In genomic region chr11:127624455-127624854, GRCh38 we compare ENCODE assay signal across 1 cellular context.
TF ChIP-seq lines count a peak whose summit lies in the region.

No MANE protein-coding gene starts in this region.

TF ChIP-seq in IMR-90, 13 proteins besides CTCF, POLR2A, EP300 and RAD21 (continued from another document):
- TF ChIP-seq ELK1 (IDR thresholded peaks at IDR 0.05; ENCODE audit: borderline replicate concordance, low read depth, low read length) (no peak), SMC3 (IDR thresholded peaks at IDR 0.05; ENCODE audit: low read depth, low read length) (no peak), CHD1 (IDR thresholded peaks at IDR 0.05; ENCODE audit: low read depth, low read length) (no peak), MAZ (IDR thresholded peaks at IDR 0.05; ENCODE audit: borderline replicate concordance, low read depth, low read length) (no peak), NFE2L2 (IDR thresholded peaks at IDR 0.05; ENCODE audit: low read depth, low read length) (no peak), BHLHE40 (IDR thresholded peaks at IDR 0.05; ENCODE audit: low read depth, low read length) (no peak)
